ENCODE assay signal across 23 cellular contexts in the genomic region with DNA sequence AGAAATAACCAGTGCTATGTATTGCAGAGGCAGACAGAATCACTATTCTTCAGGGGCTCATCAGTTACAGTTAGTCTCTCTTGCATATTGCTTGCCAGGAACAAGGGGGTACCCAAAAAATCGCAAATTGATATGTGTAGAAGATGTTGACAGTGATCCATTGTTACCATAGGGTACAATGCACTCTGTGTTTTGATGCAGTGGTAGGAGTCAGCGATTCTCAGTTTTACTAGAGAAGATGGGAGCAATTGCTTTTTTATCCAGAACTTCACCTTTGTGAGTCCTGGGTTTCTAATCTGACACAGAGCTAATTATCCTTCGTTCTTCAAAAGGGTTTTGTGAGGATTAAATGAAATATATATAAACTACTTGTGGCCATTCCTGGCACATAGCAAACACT.
"Had no signal": no experiment of that assay in that cellular context is flagged by ENCODE, and none has a peak within 500 bp of the region (broad histone marks: within the 10 kb centered on the region; RNA-seq: fewer than 3 reads in every experiment).

No MANE protein-coding gene starts in this region.

- H2AFZ ChIP-seq: PC-9 had no signal

- DNase-seq: KBM-7; MG63; NCI-H1092; NCI-H1105 treated with DMSO at 0.1 percent for 48 hours; NCI-H1417 treated with DMSO at 0.1 percent for 48 hours; NCI-H146; NCI-H1694 treated with DMSO at 0.1 percent for 48 hours; NCI-H1930; NCI-H2081; NCI-H2107; NCI-H2227 treated with DMSO at 0.1 percent for 48 hours; NCI-H446; NCI-H510A; NCI-H524 treated with DMSO at 0.1 percent for 48 hours; NCI-H69; NCI-H774; NK-92 treated with Interleukin-12 subunit alpha and Interleukin-12 subunit beta, amount 100 ng/mL, for 24 hours; OCI-M1; PC-9; Peyer's patch; SJCRH30; T-helper 1 cell had no signal

- H3K4me1 ChIP-seq: SJCRH30 had no signal

- H3K36me3 ChIP-seq: MG63, Peyer's patch, SJCRH30 had no signal

- H3K4me2 ChIP-seq: PC-9 had no signal

- H3K9me3 ChIP-seq: MG63, Peyer's patch, SJCRH30 had no signal

- H3K4me3 ChIP-seq: MG63, PC-9, Peyer's patch, SJCRH30 had no signal

- H3K27me3 ChIP-seq: MG63, Peyer's patch had no signal

- ATAC-seq: Right ventricle myocardium inferior had no signal

- H3K27ac ChIP-seq: PC-9, Peyer's patch, SJCRH30 had no signal
